In the genomic region with DNA sequence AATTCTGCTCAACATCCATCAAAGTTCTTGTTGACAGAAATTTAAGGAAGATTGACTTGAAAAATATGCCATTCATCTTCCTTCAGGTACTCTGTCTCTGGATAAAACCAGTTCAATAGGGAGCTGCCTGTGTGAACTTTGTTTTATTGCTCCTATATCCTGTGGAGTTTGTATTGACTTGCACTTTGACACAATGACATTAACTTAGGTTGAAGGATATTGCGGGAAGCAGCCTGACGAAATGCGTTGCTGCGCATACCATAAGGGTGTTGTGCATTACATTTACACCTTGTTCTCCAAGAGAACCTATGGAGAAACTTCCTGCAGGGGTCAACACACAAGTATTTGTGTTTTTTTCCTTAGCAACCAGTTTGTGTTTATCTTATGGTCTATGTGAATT, we compare ENCODE assay signal across 1 cellular context.
TF ChIP-seq lines count a peak whose summit lies in the region.

No MANE protein-coding gene starts in this region.

TF ChIP-seq in liver, 16 proteins besides CTCF, POLR2A, EP300 and RAD21 (continued from another document):
- no peak for TF ChIP-seq HNF4G (IDR thresholded peaks at IDR 0.05)
- no peak for TF ChIP-seq GABPA (IDR thresholded peaks at IDR 0.05 in 1 of 2, conservative IDR thresholded peaks at IDR 0.05 in 1 of 2)
